In genomic region chr4:1062419-1062818, GRCh38 we compare ENCODE assay signal across 21 cellular contexts. TPM values are rescaled to one million over a fixed set of nuclear protein-coding genes. Genes with fewer than 3 reads are reported as not detected.
DNase-seq lines count a peak whose midpoint lies in the region; ATAC-seq and TF ChIP-seq lines count a peak whose summit lies in the region.
"Had no signal": no experiment of that assay in that cellular context is flagged by ENCODE, and none has a peak within 500 bp of the region (broad histone marks: within the 10 kb centered on the region; RNA-seq: fewer than 3 reads in every experiment).

No MANE protein-coding gene starts in this region.

- peaks cover 0 to 53% of the 10 kb centered on the region in 2 donors for H3K27me3 ChIP-seq in left lung
- no peaks in the 10 kb centered on the region for H3K27me3 ChIP-seq in CD8-positive, alpha-beta memory T cell (ENCODE audit: insufficient read depth, low read length, poor library complexity, severe bottlenecking)

- no peak overlapping the region for H3K4me3 ChIP-seq in left lung
- no peak overlapping the region for H3K4me3 ChIP-seq in CD8-positive, alpha-beta memory T cell (ENCODE audit: low read length)

- no peaks in the 10 kb centered on the region for H3K9me3 ChIP-seq in left lung
- H3K9me3 ChIP-seq in CD8-positive, alpha-beta memory T cell (ENCODE audit: low read length): no peaks in the 10 kb centered on the region

- H3K9me3 Mint-ChIP-seq in activated CD4-positive, alpha-beta T cell treated with anti-CD3 and anti-CD28 coated beads, Interleukin-2, amount 10 ng/mL, durations not matched to agents 24 days and 14 days: no peaks in the 10 kb centered on the region
- no peaks in the 10 kb centered on the region for H3K9me3 Mint-ChIP-seq in natural killer cell treated with Interleukin-12 subunit alpha and Interleukin-12 subunit beta and Interleukin-15 and Interleukin-18, amount 100 ng/mL, for 72 hours
- H3K9me3 Mint-ChIP-seq in natural killer cell: no peaks in the 10 kb centered on the region
- H3K9me3 Mint-ChIP-seq in activated naive CD8-positive, alpha-beta T cell treated with anti-CD3 and anti-CD28 coated beads, Interleukin-2, amount 10 ng/mL, durations not matched to agents 7 days and 5 days: peaks cover 1% of the 10 kb centered on the region
- peaks cover 0 to 2% (median 0%) of the 10 kb centered on the region in 5 donors for H3K9me3 Mint-ChIP-seq in CD8-positive, alpha-beta memory T cell

- no peaks in the 10 kb centered on the region for H3K36me3 Mint-ChIP-seq in activated CD4-positive, alpha-beta T cell treated with anti-CD3 and anti-CD28 coated beads, Interleukin-2, amount 10 ng/mL, durations not matched to agents 24 days and 14 days (ENCODE audit: low read depth)
- no peaks in the 10 kb centered on the region for H3K36me3 Mint-ChIP-seq in natural killer cell treated with Interleukin-12 subunit alpha and Interleukin-12 subunit beta and Interleukin-15 and Interleukin-18, amount 100 ng/mL, for 72 hours
- no peaks in the 10 kb centered on the region for H3K36me3 Mint-ChIP-seq in natural killer cell
- no peaks in the 10 kb centered on the region for H3K36me3 Mint-ChIP-seq in activated naive CD8-positive, alpha-beta T cell treated with anti-CD3 and anti-CD28 coated beads, Interleukin-2, amount 10 ng/mL, durations not matched to agents 7 days and 5 days
- no peaks in the 10 kb centered on the region for H3K36me3 Mint-ChIP-seq in CD8-positive, alpha-beta memory T cell

- peaks cover 25% of the 10 kb centered on the region for H3K27me3 Mint-ChIP-seq in activated CD4-positive, alpha-beta T cell treated with anti-CD3 and anti-CD28 coated beads, Interleukin-2, amount 10 ng/mL, durations not matched to agents 24 days and 14 days
- H3K27me3 Mint-ChIP-seq in natural killer cell treated with Interleukin-12 subunit alpha and Interleukin-12 subunit beta and Interleukin-15 and Interleukin-18, amount 100 ng/mL, for 72 hours: peaks cover 19 to 27% of the 10 kb centered on the region in 2 donors
- peaks cover 31 to 52% of the 10 kb centered on the region in 2 donors for H3K27me3 Mint-ChIP-seq in natural killer cell (ENCODE audit: low read depth in 2 of 2)
- peaks cover 25% of the 10 kb centered on the region for H3K27me3 Mint-ChIP-seq in activated naive CD8-positive, alpha-beta T cell treated with anti-CD3 and anti-CD28 coated beads, Interleukin-2, amount 10 ng/mL, durations not matched to agents 7 days and 5 days
- peaks cover 20 to 65% of the 10 kb centered on the region in 2 donors for H3K27me3 Mint-ChIP-seq in CD8-positive, alpha-beta memory T cell

- H3K36me3 ChIP-seq in left lung: no peaks in the 10 kb centered on the region
- H3K36me3 ChIP-seq in CD8-positive, alpha-beta memory T cell (ENCODE audit: insufficient read depth, low read length): no peaks in the 10 kb centered on the region

- ATAC-seq in natural killer cell treated with Interleukin-12 subunit alpha and Interleukin-12 subunit beta and Interleukin-15 and Interleukin-18, amount 100 ng/mL, for 72 hours: no peak
- ATAC-seq in natural killer cell: no peak
- no peak for ATAC-seq in activated naive CD8-positive, alpha-beta T cell treated with anti-CD3 and anti-CD28 coated beads, Interleukin-2, amount 10 ng/mL, durations not matched to agents 7 days and 5 days (ENCODE audit: low read depth)
- no peak for ATAC-seq in left lung
- ATAC-seq: Panc1 had no signal

- no peak for TF ChIP-seq CTCF in natural killer cell (IDR thresholded peaks at IDR 0.05)
- TF ChIP-seq CTCF in left lung (IDR thresholded peaks at IDR 0.05): no peak

- no peaks in the 10 kb centered on the region for H3K4me1 ChIP-seq in left lung
- H3K4me1 ChIP-seq in CD8-positive, alpha-beta memory T cell (ENCODE audit: insufficient read depth, low read length): no peaks in the 10 kb centered on the region

- DNase-seq in activated CD4-positive, alpha-beta T cell treated with anti-CD3 and anti-CD28 coated beads, Interleukin-2, amount 10 ng/mL, durations not matched to agents 24 days and 14 days: no peak
- no peak for DNase-seq in activated CD4-positive, alpha-beta T cell treated with anti-CD3 and anti-CD28 coated beads, Interleukin-2, amount 50 U/mL, for 1 hour
- no peak for DNase-seq in natural killer cell treated with Interleukin-12 subunit alpha and Interleukin-12 subunit beta and Interleukin-15 and Interleukin-18, amount 100 ng/mL, for 72 hours (ENCODE audit: low spot score)
- DNase-seq in natural killer cell: no peak
- no peak for DNase-seq in activated naive CD8-positive, alpha-beta T cell treated with anti-CD3 and anti-CD28 coated beads, Interleukin-2, amount 10 ng/mL, durations not matched to agents 7 days and 5 days
- DNase-seq in left lung: no peak
- no peak for DNase-seq in CD8-positive, alpha-beta memory T cell
- DNase-seq in Kasumi-1 (lab: John Stamatoyannopoulos, UW): no peak
- DNase-seq: EL, GF-D8, IMR-90, MV-4-11, NCI-H1105 treated with DMSO at 0.1 percent for 48 hours, NCI-H2029 treated with DMSO at 0.1 percent for 48 hours, NCI-H2171 treated with DMSO at 0.1 percent for 48 hours, NCI-H82, SIG-M5 had no signal

- peaks cover 15% of the 10 kb centered on the region for H3K4me1 Mint-ChIP-seq in activated CD4-positive, alpha-beta T cell treated with anti-CD3 and anti-CD28 coated beads, Interleukin-2, amount 10 ng/mL, durations not matched to agents 24 days and 14 days
- H3K4me1 Mint-ChIP-seq in natural killer cell treated with Interleukin-12 subunit alpha and Interleukin-12 subunit beta and Interleukin-15 and Interleukin-18, amount 100 ng/mL, for 72 hours (ENCODE audit: low read depth in 2 of 2): no peaks in the 10 kb centered on the region
- no peaks in the 10 kb centered on the region for H3K4me1 Mint-ChIP-seq in natural killer cell
- H3K4me1 Mint-ChIP-seq in activated naive CD8-positive, alpha-beta T cell treated with anti-CD3 and anti-CD28 coated beads, Interleukin-2, amount 10 ng/mL, durations not matched to agents 7 days and 5 days: peaks cover 5% of the 10 kb centered on the region
- H3K4me1 Mint-ChIP-seq in CD8-positive, alpha-beta memory T cell: peaks cover 0 to 8% (median 0%) of the 10 kb centered on the region in 3 donors

- CTCF ChIA-PET in CD8-positive, alpha-beta memory T cell (lab: Charles Lee): no interaction called here

- peak overlapping the region; percentile 54 for H3K4me3 Mint-ChIP-seq in activated CD4-positive, alpha-beta T cell treated with anti-CD3 and anti-CD28 coated beads, Interleukin-2, amount 10 ng/mL, durations not matched to agents 24 days and 14 days
- H3K4me3 Mint-ChIP-seq in natural killer cell treated with Interleukin-12 subunit alpha and Interleukin-12 subunit beta and Interleukin-15 and Interleukin-18, amount 100 ng/mL, for 72 hours: peak overlapping the region; percentile 14
- no peak overlapping the region for H3K4me3 Mint-ChIP-seq in natural killer cell
- H3K4me3 Mint-ChIP-seq in activated naive CD8-positive, alpha-beta T cell treated with anti-CD3 and anti-CD28 coated beads, Interleukin-2, amount 10 ng/mL, durations not matched to agents 7 days and 5 days: peak overlapping the region; percentile 4
- H3K4me3 Mint-ChIP-seq in CD8-positive, alpha-beta memory T cell: no peak overlapping the region

- intact Hi-C loops in activated CD4-positive, alpha-beta T cell treated with anti-CD3 and anti-CD28 coated beads, Interleukin-2, amount 10 ng/mL, durations not matched to agents 24 days and 14 days (cut with micrococcal nuclease): no loop called here
- intact Hi-C loops in natural killer cell (cut with micrococcal nuclease) (no loop called here), left lung (cut with DNase I) (no loop called here)

- POLR2A ChIA-PET in activated naive CD8-positive, alpha-beta T cell treated with anti-CD3 and anti-CD28 coated beads, Interleukin-2, amount 10 ng/mL, durations not matched to agents 7 days and 5 days (lab: Charles Lee): no interaction called here
- POLR2A ChIA-PET in CD8-positive, alpha-beta memory T cell (lab: Charles Lee): no interaction called here

- no peak overlapping the region for H3K27ac ChIP-seq in left lung
- no peak overlapping the region for H3K27ac ChIP-seq in CD8-positive, alpha-beta memory T cell (ENCODE audit: low read depth, low read length)
- H3K27ac ChIP-seq: KMS-11 had no signal

- H3K27ac Mint-ChIP-seq in activated CD4-positive, alpha-beta T cell treated with anti-CD3 and anti-CD28 coated beads, Interleukin-2, amount 10 ng/mL, durations not matched to agents 24 days and 14 days: peak overlapping the region; percentile 23
- no peak overlapping the region for H3K27ac Mint-ChIP-seq in natural killer cell treated with Interleukin-12 subunit alpha and Interleukin-12 subunit beta and Interleukin-15 and Interleukin-18, amount 100 ng/mL, for 72 hours
- no peak overlapping the region for H3K27ac Mint-ChIP-seq in natural killer cell
- H3K27ac Mint-ChIP-seq in activated naive CD8-positive, alpha-beta T cell treated with anti-CD3 and anti-CD28 coated beads, Interleukin-2, amount 10 ng/mL, durations not matched to agents 7 days and 5 days: no peak overlapping the region
- no peak overlapping the region for H3K27ac Mint-ChIP-seq in CD8-positive, alpha-beta memory T cell

RNA-seq across cellular contexts. Expression of gene RNF212, which starts 50.9 kb away (rescaled TPM):
- total RNA-seq in activated CD4-positive, alpha-beta T cell treated with anti-CD3 and anti-CD28 coated beads, Interleukin-2, amount 10 ng/mL, durations not matched to agents 24 days and 14 days: 1.0 and 1.8 TPM in 2 replicates
- total RNA-seq in natural killer cell treated with Interleukin-12 subunit alpha and Interleukin-12 subunit beta and Interleukin-15 and Interleukin-18, amount 100 ng/mL, for 72 hours: 1 to 10 TPM in 1 of 2 donors, under 1 TPM in 1; 0.89 to 1.5 TPM
- total RNA-seq in natural killer cell: 1 to 10 TPM; 1.0 to 2.0 (median 1.7) TPM
- 1 to 10 TPM; 7.3 to 8.1 TPM for total RNA-seq in activated naive CD8-positive, alpha-beta T cell treated with anti-CD3 and anti-CD28 coated beads, Interleukin-2, amount 10 ng/mL, durations not matched to agents 7 days and 5 days
- total RNA-seq in left lung: 1 to 10 TPM; 7.2 to 9.8 TPM
- 1 to 10 TPM; 1.2 TPM for total RNA-seq in CD8-positive, alpha-beta memory T cell
- 2.0 TPM for polyA plus RNA-seq in CD8-positive, alpha-beta memory T cell
- total RNA-seq: A172, H4 had no signal

RNA-seq across cellular contexts. Expression of gene FGFRL1, which starts 51.0 kb away (rescaled TPM):
- total RNA-seq in activated CD4-positive, alpha-beta T cell treated with anti-CD3 and anti-CD28 coated beads, Interleukin-2, amount 10 ng/mL, durations not matched to agents 24 days and 14 days: 18.2 and 18.9 TPM in 2 replicates
- total RNA-seq in natural killer cell treated with Interleukin-12 subunit alpha and Interleukin-12 subunit beta and Interleukin-15 and Interleukin-18, amount 100 ng/mL, for 72 hours: 10 to 100 TPM; 15.2 to 16.6 TPM
- total RNA-seq in natural killer cell (10 to 100 TPM; 28.0 to 39.8 (median 32.5) TPM), left lung (10 to 100 TPM; 23.5 to 31.2 TPM)
- 10 to 100 TPM; 15.5 to 19.1 TPM for total RNA-seq in activated naive CD8-positive, alpha-beta T cell treated with anti-CD3 and anti-CD28 coated beads, Interleukin-2, amount 10 ng/mL, durations not matched to agents 7 days and 5 days
- 10 to 100 TPM; 12.3 to 14.5 TPM for total RNA-seq in CD8-positive, alpha-beta memory T cell
- 1.4 TPM for polyA plus RNA-seq in CD8-positive, alpha-beta memory T cell

Comparison
In these comparisons a context has a peak if more than half of its experiments do, and no peak if none do; other contexts are left out.
1. H3K4me3 Mint-ChIP-seq: peak in activated CD4-positive, alpha-beta T cell treated with anti-CD3 and anti-CD28 coated beads, Interleukin-2, amount 10 ng/mL, durations not matched to agents 24 days and 14 days (single experiment), natural killer cell treated with Interleukin-12 subunit alpha and Interleukin-12 subunit beta and Interleukin-15 and Interleukin-18, amount 100 ng/mL, for 72 hours (single experiment) and activated naive CD8-positive, alpha-beta T cell treated with anti-CD3 and anti-CD28 coated beads, Interleukin-2, amount 10 ng/mL, durations not matched to agents 7 days and 5 days (single experiment); none in natural killer cell (single experiment) and CD8-positive, alpha-beta memory T cell (0 of 7).